1 cellular context compared by ENCODE assay signal in genomic region chr10:62084434-62084833, GRCh38.
TF ChIP-seq lines count a peak whose summit lies in the region.

No MANE protein-coding gene starts in this region.

TF ChIP-seq in A549, 52 proteins besides CTCF, POLR2A, EP300 and RAD21 (continued from another document):
- no peak for TF ChIP-seq CBX2 (IDR thresholded peaks at IDR 0.05; ENCODE audit: borderline replicate concordance, low read depth)
- no peak for TF ChIP-seq EHF (CRISPR knock-in tag; IDR thresholded peaks at IDR 0.05)
- TF ChIP-seq KDM5A (IDR thresholded peaks at IDR 0.05), result no peak
- TF ChIP-seq HMGXB4 (CRISPR knock-in tag; IDR thresholded peaks at IDR 0.05; ENCODE audit: borderline replicate concordance), result no peak
- TF ChIP-seq JUN (IDR thresholded peaks at IDR 0.05), result no peak
- no peak for TF ChIP-seq HOXA7 (CRISPR knock-in tag; IDR thresholded peaks at IDR 0.05)
- TF ChIP-seq ZSCAN20 (CRISPR knock-in tag; IDR thresholded peaks at IDR 0.05), result no peak
- no peak for TF ChIP-seq SREBF2 (IDR thresholded peaks at IDR 0.05)
- TF ChIP-seq ELK1 (IDR thresholded peaks at IDR 0.05; ENCODE audit: low read depth, low read length), result no peak
- no peak for TF ChIP-seq RNF2 (IDR thresholded peaks at IDR 0.05; ENCODE audit: borderline replicate concordance, low read depth)
